In genomic region chr12:48197967-48198618, GRCh38 we compare ENCODE assay signal across 7 cellular contexts. TPM values are rescaled to one million over a fixed set of nuclear protein-coding genes. Genes with fewer than 3 reads are reported as not detected.
DNase-seq lines count a peak whose midpoint lies in the region; ATAC-seq and TF ChIP-seq lines count a peak whose summit lies in the region.

No MANE protein-coding gene starts in this region.

- intact Hi-C loops in colonic mucosa (cut with DNase I), result no loop called here
- intact Hi-C loops in left colon (cut with DNase I, micrococcal nuclease), result no loop called here

- no peaks in the 10 kb centered on the region for H3K9me3 ChIP-seq in colonic mucosa

- ATAC-seq in GM18511 (IDR thresholded peaks at IDR 0.05; ENCODE audit: unreplicated experiment) (peak; percentile 100), HG02970 (IDR thresholded peaks at IDR 0.05; ENCODE audit: low FRiP score, unreplicated experiment) (peak; percentile 99), left colon (peak; percentile 98)

- no peaks in the 10 kb centered on the region for H3K4me1 ChIP-seq in colonic mucosa

- H3K36me3 ChIP-seq in colonic mucosa, result no peaks in the 10 kb centered on the region

- peak overlapping the region; percentile 87 for H3K27ac ChIP-seq in colonic mucosa

- H3K4me3 ChIP-seq in colonic mucosa, result peak overlapping the region; percentile 51

- TF ChIP-seq CTCF in colonic mucosa (IDR thresholded peaks at IDR 0.05), result no peak

- DNase-seq in NCI-H2196 (lab: John Stamatoyannopoulos, UW; ENCODE audit: unreplicated experiment), result peak; percentile 81
- peak; percentile 86 to 87 for DNase-seq in activated CD4-positive, alpha-beta T cell treated with anti-CD3 and anti-CD28 coated beads for 4 hours
- DNase-seq in colonic mucosa, result peak; percentile 97
- peak; percentile 96 to 98 for DNase-seq in left colon
- DNase-seq in stimulated activated CD4-positive, alpha-beta T cell treated with anti-CD3 and anti-CD28 coated beads, Interleukin-1b, Interleukin-23, amount 100 ng/mL, for 48 hours, result peak; percentile 94

- H3K27me3 ChIP-seq in colonic mucosa, result no peaks in the 10 kb centered on the region

- H3K9ac ChIP-seq in colonic mucosa (ENCODE audit: low read depth in 2 of 2, low read length in 2 of 2), result peak overlapping the region; percentile 91 to 92

RNA-seq across cellular contexts. Expression of gene OR10AD1, which starts 5.0 kb away (rescaled TPM):
- total RNA-seq in colonic mucosa (not detected), left colon (not detected)

RNA-seq across cellular contexts. Expression of gene CCDC184, which starts 14.6 kb away (rescaled TPM):
- total RNA-seq in colonic mucosa, result under 1 TPM; 0.35 to 0.53 TPM
- under 1 TPM; 0.15 to 0.50 TPM for total RNA-seq in left colon

RNA-seq across cellular contexts. Expression of gene ASB8, which starts 40.8 kb away (rescaled TPM):
- total RNA-seq in colonic mucosa (10 to 100 TPM; 37.0 to 39.5 TPM), left colon (10 to 100 TPM; 47.9 to 49.0 TPM)

Comparison
In these comparisons a context has a peak if more than half of its experiments do, and no peak if none do; other contexts are left out.
1. Peak in every context shown above with its lines: DNase-seq, ATAC-seq, H3K4me3 ChIP-seq and H3K27ac ChIP-seq.